8 cellular contexts compared by ENCODE assay signal in genomic region chr17:45222273-45222993, GRCh38. TPM values are rescaled to one million over a fixed set of nuclear protein-coding genes. Genes with fewer than 3 reads are reported as not detected.
DNase-seq lines count a peak whose midpoint lies in the region; ATAC-seq and TF ChIP-seq lines count a peak whose summit lies in the region.

No MANE protein-coding gene starts in this region.

- ATAC-seq in IMR-90 (ENCODE audit: low read depth) = no peak; the same call in 1 of the 2 replicates
- peak; percentile 31 for ATAC-seq in stimulated activated memory B cell treated with anti-CD40 and anti-IgM and Interleukin-4, amounts not matched to agents 10 μg/mL and 1 μg/mL and 100 μg/mL, for 72 hours
- no peak for ATAC-seq in HG02763 (IDR thresholded peaks at IDR 0.05; ENCODE audit: unreplicated experiment)
- no peak for ATAC-seq in GM18870 (IDR thresholded peaks at IDR 0.05; ENCODE audit: unreplicated experiment)

- no peak for TF ChIP-seq RAD21 in IMR-90 (IDR thresholded peaks at IDR 0.05; ENCODE audit: low read length)

- H3K4me1 Mint-ChIP-seq in immature natural killer cell = peaks cover 69 to 73% of the 10 kb centered on the region in 2 donors
- H3K4me1 Mint-ChIP-seq in stimulated activated memory B cell treated with anti-CD40 and anti-IgM and Interleukin-4, amounts not matched to agents 10 μg/mL and 1 μg/mL and 100 μg/mL, for 72 hours = peaks cover 72% of the 10 kb centered on the region

- no peak overlapping the region for H4K8ac ChIP-seq in IMR-90 (ENCODE audit: low read depth in 2 of 2, low read length in 2 of 2)

- H3K27me3 Mint-ChIP-seq in immature natural killer cell (ENCODE audit: low read depth in 3 of 3) = peaks cover 29 to 54% (median 30%) of the 10 kb centered on the region in 3 donors
- no peaks in the 10 kb centered on the region for H3K27me3 Mint-ChIP-seq in stimulated activated memory B cell treated with anti-CD40 and anti-IgM and Interleukin-4, amounts not matched to agents 10 μg/mL and 1 μg/mL and 100 μg/mL, for 72 hours

- H3K79me1 ChIP-seq in IMR-90 (ENCODE audit: low read depth in 1 of 2, low read length in 2 of 2) = peaks cover 0 to 8% of the 10 kb centered on the region in 2 experiments; a peak in 1 of 4 replicates

- no peak overlapping the region for H2BK15ac ChIP-seq in IMR-90 (ENCODE audit: low read depth, low read length)

- no peak overlapping the region for H2AK5ac ChIP-seq in IMR-90 (ENCODE audit: low read depth, low read length)

- peak overlapping the region; percentile 98 to 100 (median 99) for H3K27ac Mint-ChIP-seq in immature natural killer cell
- H3K27ac Mint-ChIP-seq in stimulated activated memory B cell treated with anti-CD40 and anti-IgM and Interleukin-4, amounts not matched to agents 10 μg/mL and 1 μg/mL and 100 μg/mL, for 72 hours = peak overlapping the region; percentile 97

- H2BK20ac ChIP-seq in IMR-90 (ENCODE audit: low read depth, low read length) = no peak overlapping the region

- H3K27ac ChIP-seq in IMR-90 (ENCODE audit: insufficient read depth, low read length) = no peak overlapping the region

- peak overlapping the region; percentile 50 for H3K9ac ChIP-seq in IMR-90 (ENCODE audit: low read depth, low read length)

- no peak overlapping the region for H4K91ac ChIP-seq in IMR-90 (ENCODE audit: insufficient read depth, low read depth, low read length)

- dilution Hi-C loops in IMR-90 (cut with HindIII; ENCODE audit: low sequenced_read_pairs, unreplicated experiment) = no loop called here

- no peak overlapping the region for H3K56ac ChIP-seq in IMR-90 (ENCODE audit: extremely low read depth, insufficient read depth, low read length)

- H3K4me2 ChIP-seq in IMR-90 (ENCODE audit: low read depth, low read length) = peak overlapping the region; percentile 75

- H3K36me3 ChIP-seq in IMR-90 (ENCODE audit: control insufficient read depth, insufficient read depth, low read length) = no peaks in the 10 kb centered on the region

- H2AK9ac ChIP-seq in IMR-90 (replicated peaks; ENCODE audit: low read depth, low read length, poor library complexity) = no peak overlapping the region

- BruUV-seq in IMR-90 (replicated peaks; lab: Mats Ljungman, UMichigan) = no TSS peak

- intact Hi-C loops in IMR-90 (cut with micrococcal nuclease) = no loop called here

- no peak overlapping the region for H3K14ac ChIP-seq in IMR-90 (replicated peaks; ENCODE audit: low read depth, low read length)

- POLR2A ChIA-PET in AG04449 (lab: Yijun Ruan, JAX) = interaction anchor here (1.4 kb wide), 1 partner anchor 73 kb away, joined by 7 read pairs; the partner anchor contains the start of gene HEXIM1
- POLR2A ChIA-PET in IMR-90 (lab: Charles Lee; ENCODE audit: unreplicated experiment) = no interaction called here

- H3K4me3 ChIP-seq in AG04449 (ENCODE audit: low read depth, low read length) = peak overlapping the region; percentile 20
- H3K4me3 ChIP-seq in IMR-90 (ENCODE audit: insufficient read depth, low read depth, low read length) = peak overlapping the region; percentile 56

- H3K4me3 Mint-ChIP-seq in immature natural killer cell = peak overlapping the region; percentile 95 to 100 (median 99)
- H3K4me3 Mint-ChIP-seq in stimulated activated memory B cell treated with anti-CD40 and anti-IgM and Interleukin-4, amounts not matched to agents 10 μg/mL and 1 μg/mL and 100 μg/mL, for 72 hours = peak overlapping the region; percentile 85

- CTCF ChIA-PET in AG04449 (lab: Yijun Ruan, JAX) = interaction anchor here (0.6 to 9.2 kb wide), 5 partner anchors 12 to 204 kb away, joined by 4 to 205 read pairs (median 51); partner anchors contain the start of gene ACBD4
- CTCF ChIA-PET in IMR-90 (lab: Yijun Ruan, JAX) = interaction anchor here (0.6 kb wide), 1 partner anchor 39 kb away, joined by 4 read pairs; no protein-coding TSS in a partner anchor

- H3K27me3 ChIP-seq in IMR-90 (ENCODE audit: control insufficient read depth, insufficient read depth, low read length) = peaks cover 15% of the 10 kb centered on the region

- H3K9me3 ChIP-seq in IMR-90 (ENCODE audit: control insufficient read depth, insufficient read depth, low read length) = no peaks in the 10 kb centered on the region

- H3K9me3 Mint-ChIP-seq in immature natural killer cell = no peaks in the 10 kb centered on the region
- no peaks in the 10 kb centered on the region for H3K9me3 Mint-ChIP-seq in stimulated activated memory B cell treated with anti-CD40 and anti-IgM and Interleukin-4, amounts not matched to agents 10 μg/mL and 1 μg/mL and 100 μg/mL, for 72 hours

- H3K9me1 ChIP-seq in IMR-90 (ENCODE audit: insufficient read depth, low read length) = no peaks in the 10 kb centered on the region

- 80% methylated on average over 1 of the region's 37 CpGs; no CpG with 5 or more reads in 1 of the 2 experiments for WGBS in IMR-90 (ENCODE audit: extremely low coverage in 2 of 2, insufficient read length in 1 of 2), 2 experiments

- no peak overlapping the region for H3K4ac ChIP-seq in IMR-90 (ENCODE audit: low read depth, low read length)

- H2BK120ac ChIP-seq in IMR-90 (ENCODE audit: low read depth, low read length) = no peak overlapping the region

- TF ChIP-seq POLR2A in IMR-90 (IDR thresholded peaks at IDR 0.05; ENCODE audit: low read depth, low read length) = no peak

- no peaks in the 10 kb centered on the region for H4K20me1 ChIP-seq in IMR-90 (ENCODE audit: insufficient read depth, low read length)

- peak overlapping the region; percentile 44 for H2AFZ ChIP-seq in IMR-90 (replicated peaks; ENCODE audit: low read length, poor library complexity)

- TF ChIP-seq CTCF in AG04449 (IDR thresholded peaks at IDR 0.05; ENCODE audit: insufficient read depth, low read length, missing control alignments) (no peak), IMR-90 (conservative IDR thresholded peaks at IDR 0.05; ENCODE audit: low read depth, low read length) (no peak)

- H3K23ac ChIP-seq in IMR-90 (ENCODE audit: low read depth, low read length) = no peak overlapping the region

- in situ Hi-C loops in IMR-90 (cut with MboI; ENCODE audit: low sequenced_read_pairs) = loop anchor here (25.0 kb wide), 1 partner anchor 365 kb away; no protein-coding TSS in a partner anchor

- H4K5ac ChIP-seq in IMR-90 (ENCODE audit: low read depth, low read length) = no peak overlapping the region

- peaks cover 10% of the 10 kb centered on the region for H3K4me1 ChIP-seq in IMR-90 (ENCODE audit: control insufficient read depth, insufficient read depth, low read length)

- DNase-seq in AG04449 (ENCODE audit: low read depth, low spot score) (no peak), IMR-90 (no peak), immature natural killer cell (peak in 2 of 3 donors; percentile 45 to 52), GM03348 (ENCODE audit: low spot score) (no peak)
- DNase-seq in activated naive CD4-positive, alpha-beta T cell treated with anti-CD3 and anti-CD28 coated beads, Interleukin-2, amount 50 U/mL, for 16 hours = peak; percentile 52

- H3K18ac ChIP-seq in IMR-90 (ENCODE audit: low read depth, low read length) = no peak overlapping the region; the same call in 1 of the 2 replicates

- H3K36me3 Mint-ChIP-seq in immature natural killer cell = peaks cover 4 to 6% (median 5%) of the 10 kb centered on the region in 3 donors
- H3K36me3 Mint-ChIP-seq in stimulated activated memory B cell treated with anti-CD40 and anti-IgM and Interleukin-4, amounts not matched to agents 10 μg/mL and 1 μg/mL and 100 μg/mL, for 72 hours = peaks cover 41% of the 10 kb centered on the region

- no peak overlapping the region for H2BK5ac ChIP-seq in IMR-90 (ENCODE audit: low read depth, low read length, poor library complexity, severe bottlenecking)

TF ChIP-seq in IMR-90, 13 proteins besides CTCF, POLR2A, EP300 and RAD21 (continues in another document):
- TF ChIP-seq, protein P1, sequence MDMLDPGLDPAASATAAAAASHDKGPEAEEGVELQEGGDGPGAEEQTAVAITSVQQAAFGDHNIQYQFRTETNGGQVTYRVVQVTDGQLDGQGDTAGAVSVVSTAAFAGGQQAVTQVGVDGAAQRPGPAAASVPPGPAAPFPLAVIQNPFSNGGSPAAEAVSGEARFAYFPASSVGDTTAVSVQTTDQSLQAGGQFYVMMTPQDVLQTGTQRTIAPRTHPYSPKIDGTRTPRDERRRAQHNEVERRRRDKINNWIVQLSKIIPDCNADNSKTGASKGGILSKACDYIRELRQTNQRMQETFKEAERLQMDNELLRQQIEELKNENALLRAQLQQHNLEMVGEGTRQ (IDR thresholded peaks at IDR 0.05; ENCODE audit: low read depth, low read length) = no peak
- TF ChIP-seq SMC3 (IDR thresholded peaks at IDR 0.05; ENCODE audit: low read depth, low read length) (no peak), MXI1 (IDR thresholded peaks at IDR 0.05; ENCODE audit: borderline replicate concordance, low read depth, low read length) (no peak), MAZ (IDR thresholded peaks at IDR 0.05; ENCODE audit: borderline replicate concordance, low read depth, low read length) (no peak), MAFK (IDR thresholded peaks at IDR 0.05; ENCODE audit: low read depth, low read length) (no peak), CEBPB (IDR thresholded peaks at IDR 0.05; ENCODE audit: low read depth, low read length) (no peak), RCOR1 (IDR thresholded peaks at IDR 0.05; ENCODE audit: insufficient replicate concordance, low read length) (no peak), NFE2L2 (IDR thresholded peaks at IDR 0.05; ENCODE audit: low read depth, low read length) (no peak), FOS (IDR thresholded peaks at IDR 0.05; ENCODE audit: low read depth, low read length) (no peak), CHD1 (IDR thresholded peaks at IDR 0.05; ENCODE audit: low read depth, low read length) (no peak), BHLHE40 (IDR thresholded peaks at IDR 0.05; ENCODE audit: low read depth, low read length) (no peak)

RNA-seq across cellular contexts. Expression of gene FMNL1, which starts 0.7 kb away (rescaled TPM):
- total RNA-seq in IMR-90 (2012; rRNA removed) = 0.36 and 0.56 TPM in 2 replicates
- polyA plus RNA-seq in IMR-90 (2012; rRNA removed) (1.4 and 2.3 TPM in 2 replicates), immature natural killer cell (10 to 100 TPM; 17.6 to 66.7 (median 25.3) TPM)
- 4.2 and 5.3 TPM in 2 replicates for polyA plus RNA-seq in IMR-90 (2012; cell fraction: cytosol; rRNA removed)
- 10.8 and 12.1 TPM in 2 replicates for polyA plus RNA-seq in IMR-90 (2012; cell fraction: nucleus; rRNA removed; ENCODE audit: low replicate concordance)

RNA-seq across cellular contexts. Expression of gene SPATA32, which starts 39.5 kb away (rescaled TPM):
- total RNA-seq in IMR-90 (2012; rRNA removed) = under 0.01 and 0.18 TPM in 2 replicates
- polyA plus RNA-seq in IMR-90 (2012; rRNA removed) (not detected in 2 replicates), immature natural killer cell (under 1 TPM in 1 of 3 donors, not detected in 2; 0.16 TPM)
- polyA plus RNA-seq in IMR-90 (2012; cell fraction: cytosol; rRNA removed) = not detected in 2 replicates
- polyA plus RNA-seq in IMR-90 (2012; cell fraction: nucleus; rRNA removed; ENCODE audit: low replicate concordance) = 0.09 TPM in 1 of 2 replicates, not detected in the other

Comparison
In these comparisons a context has a peak if more than half of its experiments do, and no peak if none do; other contexts are left out.
1. DNase-seq: peak in activated naive CD4-positive, alpha-beta T cell treated with anti-CD3 and anti-CD28 coated beads, Interleukin-2, amount 50 U/mL, for 16 hours (single experiment) and immature natural killer cell (2 of 3); none in AG04449 (single experiment), IMR-90 (single experiment) and GM03348 (single experiment).